ENCODE assay signal across 8 cellular contexts in the genomic region with DNA sequence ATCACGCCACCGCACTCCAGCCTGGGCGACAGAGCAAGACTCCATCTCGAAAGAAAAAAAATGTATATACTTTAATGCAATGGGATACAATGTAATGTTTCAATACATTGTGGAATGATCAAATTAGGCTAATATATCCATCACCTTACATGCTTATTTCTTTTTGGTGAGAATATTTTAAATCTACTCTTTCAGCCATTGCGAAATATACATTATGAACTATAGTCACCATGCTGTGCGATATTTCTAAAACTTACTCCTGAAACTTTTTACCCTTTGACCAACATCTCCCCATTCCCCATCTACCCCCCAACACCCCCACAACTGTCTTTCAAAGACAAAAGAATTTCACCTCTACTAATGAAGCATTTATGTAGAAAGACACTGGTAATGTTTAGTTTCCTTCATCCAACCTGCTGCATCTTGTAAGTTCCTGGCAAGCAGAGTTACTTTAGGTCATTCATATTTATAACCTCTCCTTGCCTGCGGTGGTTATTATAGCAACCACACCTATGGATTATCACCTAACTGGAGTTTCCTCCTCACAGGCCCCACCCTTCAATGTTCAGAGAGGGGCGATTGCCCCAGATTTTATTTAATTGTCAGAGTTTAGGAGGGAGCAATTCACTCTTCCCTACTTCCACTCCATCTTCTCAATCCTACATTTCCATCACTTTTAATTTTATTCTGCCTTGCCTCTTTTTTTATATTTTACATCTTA. TPM values are rescaled to one million over a fixed set of nuclear protein-coding genes. Genes with fewer than 3 reads are reported as not detected.
DNase-seq lines count a peak whose midpoint lies in the region; ATAC-seq and TF ChIP-seq lines count a peak whose summit lies in the region.

No MANE protein-coding gene starts in this region.

- no peak overlapping the region for H2AK5ac ChIP-seq in mesenchymal stem cell (ENCODE audit: low read length, severe bottlenecking)
- H2AK5ac ChIP-seq in trophoblast cell (ENCODE audit: low read length) = no peak overlapping the region

- H3K23ac ChIP-seq in mesenchymal stem cell (ENCODE audit: low read length in 2 of 2) (no peak overlapping the region), trophoblast cell (ENCODE audit: low read length) (no peak overlapping the region)

- H3K14ac ChIP-seq in mesenchymal stem cell (ENCODE audit: low read length in 2 of 2) = no peak overlapping the region
- no peak overlapping the region for H3K14ac ChIP-seq in trophoblast cell (ENCODE audit: low read length)

- H3K79me2 ChIP-seq in trophoblast cell (ENCODE audit: control insufficient read depth, insufficient read depth, low read length, poor library complexity) = peaks cover 2% of the 10 kb centered on the region

- no peak overlapping the region for H2BK12ac ChIP-seq in mesenchymal stem cell (ENCODE audit: low read length in 2 of 2)
- H2BK12ac ChIP-seq in trophoblast cell (ENCODE audit: low read length) = no peak overlapping the region

- H2BK15ac ChIP-seq in mesenchymal stem cell (ENCODE audit: low read depth, poor library complexity, severe bottlenecking) = no peak overlapping the region

- intact Hi-C loops in left ventricle myocardium superior (cut with micrococcal nuclease) (loop anchor here (5.0 kb wide), 1 partner anchor 55 kb away; the partner anchor contains the start of gene MRO), vagina (cut with DNase I) (no loop called here)

- WGBS in adipose tissue, 3 donors = 71 to 82% (median 76%) methylated on average over 8 of the region's 8 CpGs
- 96% methylated on average over 4 of the region's 8 CpGs for WGBS in mesenchymal stem cell
- no CpG with 5 or more reads among the region's 8 CpGs for WGBS in trophoblast cell (ENCODE audit: extremely low coverage, insufficient coverage, insufficient read length)

- H3K18ac ChIP-seq in mesenchymal stem cell (ENCODE audit: low read depth in 1 of 2, low read length in 2 of 2) (no peak overlapping the region), trophoblast cell (ENCODE audit: low read length) (no peak overlapping the region)

- H3K4ac ChIP-seq in mesenchymal stem cell (ENCODE audit: low read depth in 1 of 2, low read length in 2 of 2) (no peak overlapping the region), trophoblast cell (ENCODE audit: low read depth, low read length) (no peak overlapping the region)

- no peak overlapping the region for H4K8ac ChIP-seq in mesenchymal stem cell (ENCODE audit: low read length)
- no peak overlapping the region for H4K8ac ChIP-seq in trophoblast cell (ENCODE audit: low read depth, low read length)

- peak overlapping the region; percentile 69 to 77 for H3K4me3 ChIP-seq in right atrium auricular region
- H3K4me3 ChIP-seq in mesenchymal stem cell (ENCODE audit: insufficient read depth in 1 of 2, low read depth in 1 of 2, low read length in 2 of 2) = peak overlapping the region in 1 of 2 experiments; percentile 98
- peak overlapping the region; percentile 83 to 86 for H3K4me3 ChIP-seq in vagina
- no peak overlapping the region for H3K4me3 ChIP-seq in trophoblast cell (ENCODE audit: low read depth, low read length)

- H3K27ac ChIP-seq in right atrium auricular region (peak overlapping the region; percentile 88 to 97), adipose tissue (ENCODE audit: low read depth, low read length) (peak overlapping the region; percentile 35), mesenchymal stem cell (ENCODE audit: low read length, poor library complexity, severe bottlenecking) (no peak overlapping the region), vagina (peak overlapping the region; percentile 98), trophoblast cell (ENCODE audit: low read depth, low read length) (no peak overlapping the region)

- no peak for TF ChIP-seq POLR2A in vagina (IDR thresholded peaks at IDR 0.05)

- H4K91ac ChIP-seq in mesenchymal stem cell (ENCODE audit: low read length) (no peak overlapping the region), trophoblast cell (ENCODE audit: low read depth, low read length) (no peak overlapping the region)

- H2BK120ac ChIP-seq in mesenchymal stem cell (ENCODE audit: low read depth, low read length) (no peak overlapping the region), trophoblast cell (ENCODE audit: insufficient read depth, low read length, poor library complexity) (no peak overlapping the region)

- H3K9ac ChIP-seq in mesenchymal stem cell (ENCODE audit: low read length) (peak overlapping the region; percentile 92), trophoblast cell (ENCODE audit: low read length) (no peak overlapping the region)

- no peak for ATAC-seq in left ventricle myocardium superior

- peaks cover 9% of the 10 kb centered on the region for H3K79me1 ChIP-seq in mesenchymal stem cell (replicated peaks; ENCODE audit: low read length, poor library complexity, severe bottlenecking)
- H3K79me1 ChIP-seq in trophoblast cell (ENCODE audit: low read length) = peaks cover 6% of the 10 kb centered on the region

- H3K27me3 ChIP-seq in right atrium auricular region (no peaks in the 10 kb centered on the region), mesenchymal stem cell (ENCODE audit: control insufficient read depth in 1 of 2, insufficient read depth in 1 of 2, low read length in 2 of 2) (no peaks in the 10 kb centered on the region), vagina (no peaks in the 10 kb centered on the region), trophoblast cell (ENCODE audit: insufficient read depth, low read length) (no peaks in the 10 kb centered on the region)

- H3K36me3 ChIP-seq in right atrium auricular region (no peaks in the 10 kb centered on the region), mesenchymal stem cell (ENCODE audit: control insufficient read depth in 1 of 2, insufficient read depth in 2 of 2, low read depth in 1 of 2, low read length in 2 of 2) (no peaks in the 10 kb centered on the region), vagina (no peaks in the 10 kb centered on the region), trophoblast cell (ENCODE audit: control insufficient read depth in 1 of 2, insufficient read depth in 2 of 2, low read length in 2 of 2) (no peaks in the 10 kb centered on the region)

- no peak overlapping the region for H3K4me2 ChIP-seq in mesenchymal stem cell (ENCODE audit: low read length, poor library complexity, severe bottlenecking)
- H3K4me2 ChIP-seq in trophoblast cell (ENCODE audit: low read length) = no peak overlapping the region

- H3K4me1 ChIP-seq in right atrium auricular region = peaks cover 0 to 14% of the 10 kb centered on the region in 2 donors
- peaks cover 7% of the 10 kb centered on the region for H3K4me1 ChIP-seq in mesenchymal stem cell (ENCODE audit: control insufficient read depth, insufficient read depth, low read depth, low read length)
- H3K4me1 ChIP-seq in vagina = peaks cover 14% of the 10 kb centered on the region
- no peaks in the 10 kb centered on the region for H3K4me1 ChIP-seq in trophoblast cell (ENCODE audit: control insufficient read depth in 1 of 2, insufficient read depth in 2 of 2, low read length in 2 of 2)

- H4K12ac ChIP-seq in trophoblast cell (ENCODE audit: low read depth, low read length) = no peak overlapping the region

- H2BK5ac ChIP-seq in mesenchymal stem cell (ENCODE audit: low read depth, low read length, poor library complexity, severe bottlenecking) (no peak overlapping the region), trophoblast cell (ENCODE audit: low read depth, low read length, poor library complexity) (no peak overlapping the region)

- H2AFZ ChIP-seq in mesenchymal stem cell (ENCODE audit: low read depth, low read length) = no peak overlapping the region
- H2AFZ ChIP-seq in trophoblast cell (ENCODE audit: insufficient read depth, low read length, poor library complexity) = no peak overlapping the region

- TF ChIP-seq CTCF in right atrium auricular region (IDR thresholded peaks at IDR 0.05) (no peak), vagina (IDR thresholded peaks at IDR 0.05) (no peak), GM20000 (IDR thresholded peaks at IDR 0.05; ENCODE audit: extremely low read depth, missing control alignments) (no peak)

- DNase-seq in right atrium auricular region (ENCODE audit: low spot score) (no peak), left ventricle myocardium superior (no peak), mesenchymal stem cell (no peak), vagina (ENCODE audit: extremely low spot score in 2 of 2) (no peak), trophoblast cell (no peak), mucosa of gallbladder (ENCODE audit: low spot score) (no peak), GM20000 (ENCODE audit: low spot score) (no peak)

- H3K9me3 ChIP-seq in right atrium auricular region = no peaks in the 10 kb centered on the region
- no peaks in the 10 kb centered on the region for H3K9me3 ChIP-seq in mesenchymal stem cell (ENCODE audit: control insufficient read depth, low read length)
- H3K9me3 ChIP-seq in vagina = no peaks in the 10 kb centered on the region
- H3K9me3 ChIP-seq in trophoblast cell (ENCODE audit: insufficient read depth, low read depth, low read length) = no peaks in the 10 kb centered on the region

RNA-seq across cellular contexts. Expression of gene ME2, which starts 1.2 kb away (rescaled TPM):
- 100 to 1,000 TPM in 1 of 2 donors, 10 to 100 TPM in 1; 82.0 to 117 TPM for total RNA-seq in right atrium auricular region
- total RNA-seq in left ventricle myocardium superior = 119 TPM
- 10 to 100 TPM; 14.4 to 24.4 (median 19.1) TPM for polyA plus RNA-seq in adipose tissue
- 23.3 TPM for polyA plus RNA-seq in mesenchymal stem cell (2013, experiment 1 of 2)
- polyA plus RNA-seq in mesenchymal stem cell (2013, experiment 2 of 2) = 23.9 TPM
- 32.2 TPM for total RNA-seq in vagina
- 16.4 and 16.9 TPM in 2 replicates for polyA plus RNA-seq in trophoblast cell (2013)
- total RNA-seq in mucosa of gallbladder = 39.0 TPM

RNA-seq across cellular contexts. Expression of gene MRO, which starts 57.9 kb away (rescaled TPM):
- total RNA-seq in right atrium auricular region (1 to 10 TPM; 2.1 to 2.6 TPM), left ventricle myocardium superior (4.0 TPM), vagina (not detected), mucosa of gallbladder (0.75 TPM)
- polyA plus RNA-seq in adipose tissue = 1 to 10 TPM in 1 of 3 donors, under 1 TPM in 2; 0.61 to 3.5 (median 0.85) TPM
- polyA plus RNA-seq in mesenchymal stem cell (2013, experiment 1 of 2) = not detected
- polyA plus RNA-seq in mesenchymal stem cell (2013, experiment 2 of 2) = 0.10 TPM
- polyA plus RNA-seq in trophoblast cell (2013) = 0.03 and 0.07 TPM in 2 replicates

Comparison
In these comparisons a context has a peak if more than half of its experiments do, and no peak if none do; other contexts are left out.
1. H3K27ac ChIP-seq: peak in right atrium auricular region (2 of 2), adipose tissue (single experiment) and vagina (single experiment); none in mesenchymal stem cell (single experiment) and trophoblast cell (single experiment).